ENCODE assay signal across 1 cellular context in genomic region chr17:15944720-15945492, GRCh38.
TF ChIP-seq lines count a peak whose summit lies in the region.

Gene ADORA2B (plus strand): TSS chr17:15945130. CDS start chr17:15945249, 119 bp downstream.

TF ChIP-seq in K562, 482 proteins besides CTCF, POLR2A, EP300 and RAD21 (continued from another document and continues in another):
- TF ChIP-seq, protein P1, sequence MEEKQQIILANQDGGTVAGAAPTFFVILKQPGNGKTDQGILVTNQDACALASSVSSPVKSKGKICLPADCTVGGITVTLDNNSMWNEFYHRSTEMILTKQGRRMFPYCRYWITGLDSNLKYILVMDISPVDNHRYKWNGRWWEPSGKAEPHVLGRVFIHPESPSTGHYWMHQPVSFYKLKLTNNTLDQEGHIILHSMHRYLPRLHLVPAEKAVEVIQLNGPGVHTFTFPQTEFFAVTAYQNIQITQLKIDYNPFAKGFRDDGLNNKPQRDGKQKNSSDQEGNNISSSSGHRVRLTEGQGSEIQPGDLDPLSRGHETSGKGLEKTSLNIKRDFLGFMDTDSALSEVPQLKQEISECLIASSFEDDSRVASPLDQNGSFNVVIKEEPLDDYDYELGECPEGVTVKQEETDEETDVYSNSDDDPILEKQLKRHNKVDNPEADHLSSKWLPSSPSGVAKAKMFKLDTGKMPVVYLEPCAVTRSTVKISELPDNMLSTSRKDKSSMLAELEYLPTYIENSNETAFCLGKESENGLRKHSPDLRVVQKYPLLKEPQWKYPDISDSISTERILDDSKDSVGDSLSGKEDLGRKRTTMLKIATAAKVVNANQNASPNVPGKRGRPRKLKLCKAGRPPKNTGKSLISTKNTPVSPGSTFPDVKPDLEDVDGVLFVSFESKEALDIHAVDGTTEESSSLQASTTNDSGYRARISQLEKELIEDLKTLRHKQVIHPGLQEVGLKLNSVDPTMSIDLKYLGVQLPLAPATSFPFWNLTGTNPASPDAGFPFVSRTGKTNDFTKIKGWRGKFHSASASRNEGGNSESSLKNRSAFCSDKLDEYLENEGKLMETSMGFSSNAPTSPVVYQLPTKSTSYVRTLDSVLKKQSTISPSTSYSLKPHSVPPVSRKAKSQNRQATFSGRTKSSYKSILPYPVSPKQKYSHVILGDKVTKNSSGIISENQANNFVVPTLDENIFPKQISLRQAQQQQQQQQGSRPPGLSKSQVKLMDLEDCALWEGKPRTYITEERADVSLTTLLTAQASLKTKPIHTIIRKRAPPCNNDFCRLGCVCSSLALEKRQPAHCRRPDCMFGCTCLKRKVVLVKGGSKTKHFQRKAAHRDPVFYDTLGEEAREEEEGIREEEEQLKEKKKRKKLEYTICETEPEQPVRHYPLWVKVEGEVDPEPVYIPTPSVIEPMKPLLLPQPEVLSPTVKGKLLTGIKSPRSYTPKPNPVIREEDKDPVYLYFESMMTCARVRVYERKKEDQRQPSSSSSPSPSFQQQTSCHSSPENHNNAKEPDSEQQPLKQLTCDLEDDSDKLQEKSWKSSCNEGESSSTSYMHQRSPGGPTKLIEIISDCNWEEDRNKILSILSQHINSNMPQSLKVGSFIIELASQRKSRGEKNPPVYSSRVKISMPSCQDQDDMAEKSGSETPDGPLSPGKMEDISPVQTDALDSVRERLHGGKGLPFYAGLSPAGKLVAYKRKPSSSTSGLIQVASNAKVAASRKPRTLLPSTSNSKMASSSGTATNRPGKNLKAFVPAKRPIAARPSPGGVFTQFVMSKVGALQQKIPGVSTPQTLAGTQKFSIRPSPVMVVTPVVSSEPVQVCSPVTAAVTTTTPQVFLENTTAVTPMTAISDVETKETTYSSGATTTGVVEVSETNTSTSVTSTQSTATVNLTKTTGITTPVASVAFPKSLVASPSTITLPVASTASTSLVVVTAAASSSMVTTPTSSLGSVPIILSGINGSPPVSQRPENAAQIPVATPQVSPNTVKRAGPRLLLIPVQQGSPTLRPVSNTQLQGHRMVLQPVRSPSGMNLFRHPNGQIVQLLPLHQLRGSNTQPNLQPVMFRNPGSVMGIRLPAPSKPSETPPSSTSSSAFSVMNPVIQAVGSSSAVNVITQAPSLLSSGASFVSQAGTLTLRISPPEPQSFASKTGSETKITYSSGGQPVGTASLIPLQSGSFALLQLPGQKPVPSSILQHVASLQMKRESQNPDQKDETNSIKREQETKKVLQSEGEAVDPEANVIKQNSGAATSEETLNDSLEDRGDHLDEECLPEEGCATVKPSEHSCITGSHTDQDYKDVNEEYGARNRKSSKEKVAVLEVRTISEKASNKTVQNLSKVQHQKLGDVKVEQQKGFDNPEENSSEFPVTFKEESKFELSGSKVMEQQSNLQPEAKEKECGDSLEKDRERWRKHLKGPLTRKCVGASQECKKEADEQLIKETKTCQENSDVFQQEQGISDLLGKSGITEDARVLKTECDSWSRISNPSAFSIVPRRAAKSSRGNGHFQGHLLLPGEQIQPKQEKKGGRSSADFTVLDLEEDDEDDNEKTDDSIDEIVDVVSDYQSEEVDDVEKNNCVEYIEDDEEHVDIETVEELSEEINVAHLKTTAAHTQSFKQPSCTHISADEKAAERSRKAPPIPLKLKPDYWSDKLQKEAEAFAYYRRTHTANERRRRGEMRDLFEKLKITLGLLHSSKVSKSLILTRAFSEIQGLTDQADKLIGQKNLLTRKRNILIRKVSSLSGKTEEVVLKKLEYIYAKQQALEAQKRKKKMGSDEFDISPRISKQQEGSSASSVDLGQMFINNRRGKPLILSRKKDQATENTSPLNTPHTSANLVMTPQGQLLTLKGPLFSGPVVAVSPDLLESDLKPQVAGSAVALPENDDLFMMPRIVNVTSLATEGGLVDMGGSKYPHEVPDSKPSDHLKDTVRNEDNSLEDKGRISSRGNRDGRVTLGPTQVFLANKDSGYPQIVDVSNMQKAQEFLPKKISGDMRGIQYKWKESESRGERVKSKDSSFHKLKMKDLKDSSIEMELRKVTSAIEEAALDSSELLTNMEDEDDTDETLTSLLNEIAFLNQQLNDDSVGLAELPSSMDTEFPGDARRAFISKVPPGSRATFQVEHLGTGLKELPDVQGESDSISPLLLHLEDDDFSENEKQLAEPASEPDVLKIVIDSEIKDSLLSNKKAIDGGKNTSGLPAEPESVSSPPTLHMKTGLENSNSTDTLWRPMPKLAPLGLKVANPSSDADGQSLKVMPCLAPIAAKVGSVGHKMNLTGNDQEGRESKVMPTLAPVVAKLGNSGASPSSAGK (IDR thresholded peaks at IDR 0.05), result peak; percentile 94
- no peak for TF ChIP-seq RBM34 (IDR thresholded peaks at IDR 0.05; ENCODE audit: borderline replicate concordance, insufficient read depth, low read length)
- TF ChIP-seq PHF21A (IDR thresholded peaks at IDR 0.05; ENCODE audit: borderline replicate concordance, low read depth), result no peak
- peak; percentile 34 for TF ChIP-seq EGR1 (conservative IDR thresholded peaks at IDR 0.05)
- no peak for TF ChIP-seq MCM2 (IDR thresholded peaks at IDR 0.05; ENCODE audit: low read depth)
- TF ChIP-seq ZC3H4 (CRISPR knock-in tag; IDR thresholded peaks at IDR 0.05; ENCODE audit: borderline replicate concordance), result no peak
- TF ChIP-seq NEUROD1 (IDR thresholded peaks at IDR 0.05; ENCODE audit: borderline replicate concordance, low read depth, low read length, partially characterized antibody), result no peak
- no peak for TF ChIP-seq SMAD1 (IDR thresholded peaks at IDR 0.05; ENCODE audit: low read depth, low read length, partially characterized antibody)
- no peak for TF ChIP-seq IRF1 (CRISPR knock-in tag; IDR thresholded peaks at IDR 0.05; ENCODE audit: borderline replicate concordance)
- TF ChIP-seq HNRNPK (IDR thresholded peaks at IDR 0.05; ENCODE audit: low read depth, low read length, poor library complexity, severe bottlenecking), result no peak
- no peak for TF ChIP-seq EZH2 (IDR thresholded peaks at IDR 0.05; ENCODE audit: borderline replicate concordance, low read depth, low read length)
- 0 out of 2 replicates have a peak, but pooled peaks have one; percentile 33 for TF ChIP-seq ZNF263 (CRISPR knock-in tag; IDR thresholded peaks at IDR 0.05; ENCODE audit: borderline replicate concordance)
- no peak for TF ChIP-seq NFE2L1 (tag; IDR thresholded peaks at IDR 0.05; ENCODE audit: borderline replicate concordance, low read depth)
- no peak for TF ChIP-seq SMARCE1 (IDR thresholded peaks at IDR 0.05)
- no peak for TF ChIP-seq ZNF444 (CRISPR knock-in tag; IDR thresholded peaks at IDR 0.05)
- TF ChIP-seq ATF2 (CRISPR knock-in tag; IDR thresholded peaks at IDR 0.05), result no peak
- TF ChIP-seq ZBTB1 (CRISPR knock-in tag; IDR thresholded peaks at IDR 0.05; ENCODE audit: borderline replicate concordance, low read depth), result 0 out of 2 replicates have a peak, but pooled peaks have one; percentile 55
- TF ChIP-seq TAF15 (IDR thresholded peaks at IDR 0.05; ENCODE audit: low read depth, low read length), result no peak
- TF ChIP-seq ZNF143 (CRISPR knock-in tag; IDR thresholded peaks at IDR 0.05), result no peak
- TF ChIP-seq ZNF407 (IDR thresholded peaks at IDR 0.05; ENCODE audit: low read depth), result no peak
- TF ChIP-seq ZNF133 (CRISPR knock-in tag; IDR thresholded peaks at IDR 0.05), result no peak
- TF ChIP-seq, protein P2, sequence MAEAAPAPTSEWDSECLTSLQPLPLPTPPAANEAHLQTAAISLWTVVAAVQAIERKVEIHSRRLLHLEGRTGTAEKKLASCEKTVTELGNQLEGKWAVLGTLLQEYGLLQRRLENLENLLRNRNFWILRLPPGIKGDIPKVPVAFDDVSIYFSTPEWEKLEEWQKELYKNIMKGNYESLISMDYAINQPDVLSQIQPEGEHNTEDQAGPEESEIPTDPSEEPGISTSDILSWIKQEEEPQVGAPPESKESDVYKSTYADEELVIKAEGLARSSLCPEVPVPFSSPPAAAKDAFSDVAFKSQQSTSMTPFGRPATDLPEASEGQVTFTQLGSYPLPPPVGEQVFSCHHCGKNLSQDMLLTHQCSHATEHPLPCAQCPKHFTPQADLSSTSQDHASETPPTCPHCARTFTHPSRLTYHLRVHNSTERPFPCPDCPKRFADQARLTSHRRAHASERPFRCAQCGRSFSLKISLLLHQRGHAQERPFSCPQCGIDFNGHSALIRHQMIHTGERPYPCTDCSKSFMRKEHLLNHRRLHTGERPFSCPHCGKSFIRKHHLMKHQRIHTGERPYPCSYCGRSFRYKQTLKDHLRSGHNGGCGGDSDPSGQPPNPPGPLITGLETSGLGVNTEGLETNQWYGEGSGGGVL (CRISPR knock-in tag; IDR thresholded peaks at IDR 0.05), result no peak
- TF ChIP-seq, protein P3, sequence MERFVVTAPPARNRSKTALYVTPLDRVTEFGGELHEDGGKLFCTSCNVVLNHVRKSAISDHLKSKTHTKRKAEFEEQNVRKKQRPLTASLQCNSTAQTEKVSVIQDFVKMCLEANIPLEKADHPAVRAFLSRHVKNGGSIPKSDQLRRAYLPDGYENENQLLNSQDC (CRISPR knock-in tag; IDR thresholded peaks at IDR 0.05), result no peak
- TF ChIP-seq, protein P4, sequence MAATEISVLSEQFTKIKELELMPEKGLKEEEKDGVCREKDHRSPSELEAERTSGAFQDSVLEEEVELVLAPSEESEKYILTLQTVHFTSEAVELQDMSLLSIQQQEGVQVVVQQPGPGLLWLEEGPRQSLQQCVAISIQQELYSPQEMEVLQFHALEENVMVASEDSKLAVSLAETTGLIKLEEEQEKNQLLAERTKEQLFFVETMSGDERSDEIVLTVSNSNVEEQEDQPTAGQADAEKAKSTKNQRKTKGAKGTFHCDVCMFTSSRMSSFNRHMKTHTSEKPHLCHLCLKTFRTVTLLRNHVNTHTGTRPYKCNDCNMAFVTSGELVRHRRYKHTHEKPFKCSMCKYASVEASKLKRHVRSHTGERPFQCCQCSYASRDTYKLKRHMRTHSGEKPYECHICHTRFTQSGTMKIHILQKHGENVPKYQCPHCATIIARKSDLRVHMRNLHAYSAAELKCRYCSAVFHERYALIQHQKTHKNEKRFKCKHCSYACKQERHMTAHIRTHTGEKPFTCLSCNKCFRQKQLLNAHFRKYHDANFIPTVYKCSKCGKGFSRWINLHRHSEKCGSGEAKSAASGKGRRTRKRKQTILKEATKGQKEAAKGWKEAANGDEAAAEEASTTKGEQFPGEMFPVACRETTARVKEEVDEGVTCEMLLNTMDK (IDR thresholded peaks at IDR 0.05; ENCODE audit: borderline replicate concordance, insufficient read depth, low read depth, low read length, poor library complexity, severe bottlenecking), result peak; percentile 61
- peak; percentile 41; the same call in 1 of the 2 replicates for TF ChIP-seq ZFX (CRISPR knock-in tag; IDR thresholded peaks at IDR 0.05)
- TF ChIP-seq MTA3 (IDR thresholded peaks at IDR 0.05; ENCODE audit: borderline replicate concordance), result peak; percentile 45; the same call in 1 of the 2 replicates
